20 cellular contexts compared by ENCODE assay signal in the genomic region with DNA sequence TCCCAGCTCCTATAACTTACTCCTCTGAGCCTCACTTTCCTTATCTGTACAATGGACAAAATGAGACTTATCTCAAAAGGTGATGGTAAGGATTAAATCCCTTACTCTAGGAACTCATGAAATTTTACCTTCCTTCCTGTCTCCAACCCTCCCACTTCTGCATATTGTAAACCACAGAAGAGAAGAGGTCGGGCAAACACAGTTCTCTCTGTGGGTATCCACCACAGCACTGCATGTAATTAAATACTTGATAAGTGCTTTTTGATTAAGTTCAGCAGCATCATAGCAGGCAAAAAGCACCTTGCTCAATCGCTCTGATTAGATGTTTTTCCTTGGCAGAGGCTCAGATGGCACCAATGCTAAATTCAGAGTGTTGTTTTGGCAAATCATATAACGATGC.
"Had no signal": no experiment of that assay in that cellular context is flagged by ENCODE, and none has a peak within 500 bp of the region (broad histone marks: within the 10 kb centered on the region; RNA-seq: fewer than 3 reads in every experiment).

No MANE protein-coding gene starts in this region.

- H3K36me3 Mint-ChIP-seq: stimulated activated memory B cell treated with anti-CD40 and anti-IgM and Interleukin-4, amounts not matched to agents 10 μg/mL and 1 μg/mL and 100 μg/mL, for 72 hours had no signal

- H3K36me3 ChIP-seq: gastrocnemius medialis, spleen, tibial nerve, upper lobe of right lung, vagina had no signal

- H3K9me3 Mint-ChIP-seq: naive thymus-derived CD4-positive, alpha-beta T cell; stimulated activated memory B cell treated with anti-CD40 and anti-IgM and Interleukin-4, amounts not matched to agents 10 μg/mL and 1 μg/mL and 100 μg/mL, for 72 hours had no signal

- H3K9me3 ChIP-seq: gastrocnemius medialis, spleen, testis, tibial nerve, upper lobe of right lung, vagina had no signal

- H3K27ac ChIP-seq: gastrocnemius medialis, spleen, testis, tibial nerve, upper lobe of right lung, vagina had no signal

- H3K4me1 ChIP-seq: gastrocnemius medialis, testis, vagina had no signal

- DNase-seq: effector memory CD4-positive, alpha-beta T cell; gastrocnemius medialis; islet precursor cell; mammary epithelial cell; naive thymus-derived CD4-positive, alpha-beta T cell; nephron progenitor cell; posterior cingulate gyrus; spleen; stimulated activated CD4-positive, alpha-beta T cell treated with anti-CD3 and anti-CD28 coated beads, Interleukin-15, amount 100 ng/mL, for 24 hours; stimulated activated CD4-positive, alpha-beta T cell treated with anti-CD3 and anti-CD28 coated beads, Interleukin-1b, Interleukin-23, amount 100 ng/mL, for 48 hours; stimulated activated CD4-positive, alpha-beta T cell treated with anti-CD3 and anti-CD28 coated beads, Interleukin-4, amount 100 ng/mL, for 24 hours; stimulated activated naive CD8-positive, alpha-beta T cell treated with anti-CD3 and anti-CD28 coated beads, Interleukin-15, amount 100 ng/mL, for 72 hours; testis; upper lobe of right lung had no signal

- FAIRE-seq: endometrium had no signal

- ATAC-seq: gastrocnemius medialis; left lobe of liver; naive thymus-derived CD4-positive, alpha-beta T cell; sciatic nerve; stimulated activated memory B cell treated with anti-CD40 and anti-IgM and Interleukin-4, amounts not matched to agents 10 μg/mL and 1 μg/mL and 100 μg/mL, for 72 hours; stimulated activated naive CD8-positive, alpha-beta T cell treated with anti-CD3 and anti-CD28 coated beads, Interleukin-15, amount 100 ng/mL, for 72 hours; upper lobe of right lung had no signal

- H3K4me3 ChIP-seq: gastrocnemius medialis, spleen, testis, tibial nerve, upper lobe of right lung, vagina had no signal

- H3K27me3 ChIP-seq: gastrocnemius medialis, testis, tibial nerve, upper lobe of right lung, vagina had no signal

- H3K27ac Mint-ChIP-seq: naive thymus-derived CD4-positive, alpha-beta T cell; nephron progenitor cell; stimulated activated memory B cell treated with anti-CD40 and anti-IgM and Interleukin-4, amounts not matched to agents 10 μg/mL and 1 μg/mL and 100 μg/mL, for 72 hours; stimulated activated naive CD8-positive, alpha-beta T cell treated with anti-CD3 and anti-CD28 coated beads, Interleukin-15, amount 100 ng/mL, for 72 hours had no signal
